In genomic region chr2:189698020-189698887, GRCh38 we compare ENCODE assay signal across 8 cellular contexts. TPM values are rescaled to one million over a fixed set of nuclear protein-coding genes. Genes with fewer than 3 reads are reported as not detected.
DNase-seq lines count a peak whose midpoint lies in the region; ATAC-seq, FAIRE-seq and TF ChIP-seq lines count a peak whose summit lies in the region.

No MANE protein-coding gene starts in this region.

- peaks cover 5% of the 10 kb centered on the region for H3K4me1 Mint-ChIP-seq in stimulated activated memory B cell treated with anti-CD40 and anti-IgM and Interleukin-4, amounts not matched to agents 10 μg/mL and 1 μg/mL and 100 μg/mL, for 72 hours

- H3K79me2 ChIP-seq in PC-3 (ENCODE audit: low read length), result no peaks in the 10 kb centered on the region
- H3K79me2 ChIP-seq in K562 (ENCODE audit: control insufficient read depth, insufficient read depth, low read length), result no peaks in the 10 kb centered on the region

- intact Hi-C loops in PC-3 (cut with micrococcal nuclease), result loop anchor here (1.0 kb wide), 2 partner anchors 24 to 37 kb away; partner anchors contain the start of genes ANKAR and ASNSD1
- intact Hi-C loops in K562 (cut with micrococcal nuclease), result loop anchor here (1.0 kb wide), 1 partner anchor 37 kb away; the partner anchor contains the start of gene ASNSD1

- CTCF ChIA-PET in PC-3 (lab: Charles Lee), result interaction anchor here (1.0 kb wide), 1 partner anchor 38 kb away, joined by 5 read pairs; no protein-coding TSS in a partner anchor
- CTCF ChIA-PET in K562 (lab: Yijun Ruan, JAX; ENCODE audit: low intra/inter-chr PET ratio), result interaction anchor here (0.6 to 4.4 kb wide), 3 partner anchors 38 to 1239 kb away, joined by 3 to 38 read pairs (median 3); partner anchors contain the start of gene ASNSD1

- peak overlapping the region; percentile 47; the same call in 1 of the 2 replicates for H2AFZ ChIP-seq in PC-3 (ENCODE audit: low read length)
- H2AFZ ChIP-seq in K562 (ENCODE audit: low read depth, low read length), result peak overlapping the region; percentile 72

- no peak; the same call in 1 of the 2 replicates for TF ChIP-seq EP300 in K562 (IDR thresholded peaks at IDR 0.05; ENCODE audit: low read length)

- no peaks in the 10 kb centered on the region for H3K9me3 Mint-ChIP-seq in stimulated activated memory B cell treated with anti-CD40 and anti-IgM and Interleukin-4, amounts not matched to agents 10 μg/mL and 1 μg/mL and 100 μg/mL, for 72 hours

- no peak overlapping the region for H3K4me3 ChIP-seq in PC-3 (ENCODE audit: low read length)
- H3K4me3 ChIP-seq in K562, result no peak overlapping the region
- peak overlapping the region; percentile 50 for H3K4me3 ChIP-seq in iPS-18a (ENCODE audit: low read length)

- WGBS in K562 (ENCODE audit: insufficient coverage, low coverage, missing lambda C conversion rate), result 25% methylated on average over 6 of the region's 6 CpGs

- no peaks in the 10 kb centered on the region for H3F3A ChIP-seq in PC-3 (ENCODE audit: low read length, unreplicated experiment)

- H3K4me1 ChIP-seq in PC-3 (ENCODE audit: insufficient read depth, low read length) (no peaks in the 10 kb centered on the region), K562 (replicated peaks in 1 of 2; ENCODE audit: control insufficient read depth in 2 of 2, insufficient read depth in 2 of 2, low read length in 2 of 2) (no peaks in the 10 kb centered on the region; a peak in 3 of 5 replicates), iPS-18a (ENCODE audit: control insufficient read depth, low read depth, low read length) (no peaks in the 10 kb centered on the region)

- DNase-seq in activated naive CD4-positive, alpha-beta T cell treated with Interleukin-2 at 50 U/mL for 16 hours, result peak; percentile 22
- DNase-seq in activated naive CD4-positive, alpha-beta T cell (lab: John Stamatoyannopoulos, UW), result no peak
- peak; percentile 68 for DNase-seq in PC-3
- peak; percentile 30 to 50 (median 34) for DNase-seq in K562 (ENCODE audit: extremely low read depth in 1 of 4, low spot score in 3 of 4)

- H3K27me3 ChIP-seq in PC-3 (ENCODE audit: low read length) (no peaks in the 10 kb centered on the region), K562 (ENCODE audit: control insufficient read depth in 2 of 2, insufficient read depth in 2 of 2, low read length in 2 of 2) (no peaks in the 10 kb centered on the region), iPS-18a (ENCODE audit: control insufficient read depth, insufficient read depth, low read length) (no peaks in the 10 kb centered on the region)

- ATAC-seq in HG02885 (IDR thresholded peaks at IDR 0.05; ENCODE audit: poor library complexity, unreplicated experiment), result peak; percentile 57
- peak; percentile 57; the same call in 1 of the 2 replicates for ATAC-seq in PC-3
- ATAC-seq in K562, result peak; percentile 95
- ATAC-seq in stimulated activated memory B cell treated with anti-CD40 and anti-IgM and Interleukin-4, amounts not matched to agents 10 μg/mL and 1 μg/mL and 100 μg/mL, for 72 hours, result no peak
- no peak for ATAC-seq in HG03280 (IDR thresholded peaks at IDR 0.05; ENCODE audit: unreplicated experiment)

- H4K20me1 ChIP-seq in PC-3 (ENCODE audit: low read length) (no peaks in the 10 kb centered on the region), K562 (replicated peaks; ENCODE audit: control insufficient read depth, insufficient read depth, low read length) (no peaks in the 10 kb centered on the region)

- no peak overlapping the region for H3K27ac Mint-ChIP-seq in stimulated activated memory B cell treated with anti-CD40 and anti-IgM and Interleukin-4, amounts not matched to agents 10 μg/mL and 1 μg/mL and 100 μg/mL, for 72 hours

- H3K36me3 ChIP-seq in PC-3 (ENCODE audit: low read depth, low read length) (no peaks in the 10 kb centered on the region), K562 (ENCODE audit: control insufficient read depth, insufficient read depth, low read length) (no peaks in the 10 kb centered on the region), iPS-18a (ENCODE audit: control insufficient read depth, low read depth, low read length) (no peaks in the 10 kb centered on the region)

- in situ Hi-C loops in K562 (cut with MboI), result no loop called here

- peak overlapping the region; percentile 15; the same call in 1 of the 2 replicates for H3K4me2 ChIP-seq in PC-3 (ENCODE audit: low read length)
- peak overlapping the region; percentile 33; the same call in 1 of the 2 replicates for H3K4me2 ChIP-seq in K562 (ENCODE audit: insufficient read depth, low read length)

- H3K9ac ChIP-seq in PC-3 (ENCODE audit: low read length), result no peak overlapping the region
- peak overlapping the region; percentile 7 to 45; a peak in 2 of 4 replicates for H3K9ac ChIP-seq in K562 (ENCODE audit: insufficient read depth in 1 of 2, low read depth in 2 of 2, low read length in 2 of 2)
- H3K9ac ChIP-seq in iPS-18a (ENCODE audit: low read length), result no peak overlapping the region

- POLR2A ChIA-PET in PC-3 (lab: Charles Lee; ENCODE audit: unreplicated experiment), result no interaction called here
- POLR2A ChIA-PET in K562 (lab: Yijun Ruan, JAX), result interaction anchor here (1.1 kb wide), 1 partner anchor 64 kb away, joined by 5 read pairs; the partner anchor contains the start of gene OSGEPL1

- no peaks in the 10 kb centered on the region for H3K9me2 ChIP-seq in PC-3 (replicated peaks; ENCODE audit: low read length)

- TF ChIP-seq POLR2A in K562 (conservative IDR thresholded peaks at IDR 0.05), result no peak

- H3K4me3 Mint-ChIP-seq in stimulated activated memory B cell treated with anti-CD40 and anti-IgM and Interleukin-4, amounts not matched to agents 10 μg/mL and 1 μg/mL and 100 μg/mL, for 72 hours, result peak overlapping the region; percentile 24

- H3K9me1 ChIP-seq in K562 (ENCODE audit: control insufficient read depth, insufficient read depth, low read length), result no peaks in the 10 kb centered on the region

- peaks cover 4% of the 10 kb centered on the region for H3K36me3 Mint-ChIP-seq in stimulated activated memory B cell treated with anti-CD40 and anti-IgM and Interleukin-4, amounts not matched to agents 10 μg/mL and 1 μg/mL and 100 μg/mL, for 72 hours

- H3K27ac ChIP-seq in PC-3 (ENCODE audit: low read length) (no peak overlapping the region), K562 (ENCODE audit: extremely low read depth, low read depth, low read length) (peak overlapping the region; percentile 39; the same call in 2 of the 3 replicates), iPS-18a (ENCODE audit: low read length) (no peak overlapping the region)

- peak; percentile 65 for FAIRE-seq in K562 (lab: Jason Lieb, UNC)

- BruUV-seq in PC-3 (replicated peaks; lab: Mats Ljungman, UMichigan) (no TSS peak), K562 (replicated peaks; lab: Mats Ljungman, UMichigan) (no TSS peak)

- peak; percentile 56 for TF ChIP-seq CTCF in PC-3 (conservative IDR thresholded peaks at IDR 0.05; ENCODE audit: low read depth, low read length)
- TF ChIP-seq CTCF in K562 (IDR thresholded peaks at IDR 0.05 in 2 of 3, conservative IDR thresholded peaks at IDR 0.05 in 1 of 3; ENCODE audit: insufficient read depth in 2 of 3, low read depth in 1 of 3, low read length in 3 of 3), result peak in 2 of 3 experiments; percentile 42 to 62; a peak in 3 of 6 replicates

- no peaks in the 10 kb centered on the region for H3K27me3 Mint-ChIP-seq in stimulated activated memory B cell treated with anti-CD40 and anti-IgM and Interleukin-4, amounts not matched to agents 10 μg/mL and 1 μg/mL and 100 μg/mL, for 72 hours

- TF ChIP-seq RAD21 in K562 (CRISPR knock-in tag; conservative IDR thresholded peaks at IDR 0.05 in 1 of 2, IDR thresholded peaks at IDR 0.05 in 1 of 2), result no peak

- H3K9me3 ChIP-seq in PC-3 (ENCODE audit: low read length) (no peaks in the 10 kb centered on the region), K562 (replicated peaks; ENCODE audit: control insufficient read depth, insufficient read depth, low read depth, low read length) (no peaks in the 10 kb centered on the region), iPS-18a (ENCODE audit: control insufficient read depth, low read depth, low read length) (no peaks in the 10 kb centered on the region)

RNA-seq across cellular contexts. Expression of gene ANKAR, which starts 23.8 kb away (rescaled TPM):
- 3.5 and 6.6 TPM in 2 replicates for total RNA-seq in PC-3 (2014; rRNA removed)
- total RNA-seq in K562 (2011; cell fraction: chromatin; rRNA removed; ENCODE audit: low replicate concordance), result 1.1 and 1.5 TPM in 2 replicates
- 0.33 and 0.39 TPM in 2 replicates for total RNA-seq in K562 (2011; cell fraction: nucleolus; rRNA removed)
- 1.2 and 1.8 TPM in 2 replicates for total RNA-seq in K562 (2011; cell fraction: nucleoplasm; rRNA removed)
- 0.14 and 0.29 TPM in 2 replicates for total RNA-seq in K562 (2014; rRNA removed)
- 0.44 and 0.73 TPM in 2 replicates for total RNA-seq in K562 (2014; rRNA removed; fragmentation: Illumina TruSeq; extraction: Trizol)
- 0.51 and 0.68 TPM in 2 replicates for total RNA-seq in K562 (2015; rRNA removed; fragmentation: Illumina TruSeq; extraction: Trizol)
- total RNA-seq in K562 (2021), result 0.49 and 0.74 TPM in 2 replicates
- 0.47 and 0.52 TPM in 2 replicates for polyA plus RNA-seq in K562 (2011; rRNA removed)
- polyA plus RNA-seq in K562 (2011; cell fraction: cytosol; rRNA removed), result 0.06 and 0.07 TPM in 2 replicates
- 0.41 and 0.59 TPM in 2 replicates for polyA plus RNA-seq in K562 (2011; cell fraction: nucleus; rRNA removed)
- 0.22 and 0.58 TPM in 2 replicates for polyA plus RNA-seq in K562 (2012)
- polyA plus RNA-seq in K562 (2014; fragmentation: Illumina TruSeq; extraction: Trizol), result 0.21 and 0.60 TPM in 2 replicates
- under 1 TPM; 0.27 to 0.39 TPM for polyA plus RNA-seq in K562 (2014; fragmentation: Nextera tagmentation; extraction: Ambion mirVana)
- polyA plus RNA-seq in K562 (2014; rRNA removed), result 0.04 and 0.23 TPM in 2 replicates
- polyA minus RNA-seq in K562 (2011; rRNA and poly(A)+ RNA removed), result 1.2 and 1.6 TPM in 2 replicates
- polyA minus RNA-seq in K562 (2011; cell fraction: cytosol; rRNA and poly(A)+ RNA removed), result 0.57 TPM in 1 of 2 replicates, not detected in the other
- polyA minus RNA-seq in K562 (2011; cell fraction: nucleus; rRNA and poly(A)+ RNA removed), result 0.54 and 1.6 TPM in 2 replicates

RNA-seq across cellular contexts. Expression of gene ASNSD1, which starts 37.0 kb away (rescaled TPM):
- 33.7 and 48.3 TPM in 2 replicates for total RNA-seq in PC-3 (2014; rRNA removed)
- total RNA-seq in K562 (2011; cell fraction: chromatin; rRNA removed; ENCODE audit: low replicate concordance), result 9.2 and 28.4 TPM in 2 replicates
- total RNA-seq in K562 (2011; cell fraction: nucleolus; rRNA removed), result 6.0 and 7.0 TPM in 2 replicates
- total RNA-seq in K562 (2011; cell fraction: nucleoplasm; rRNA removed), result 10.2 and 10.3 TPM in 2 replicates
- 25.1 and 26.9 TPM in 2 replicates for total RNA-seq in K562 (2014; rRNA removed)
- 41.2 and 47.2 TPM in 2 replicates for total RNA-seq in K562 (2014; rRNA removed; fragmentation: Illumina TruSeq; extraction: Trizol)
- 40.1 and 40.5 TPM in 2 replicates for total RNA-seq in K562 (2015; rRNA removed; fragmentation: Illumina TruSeq; extraction: Trizol)
- total RNA-seq in K562 (2021), result 23.9 and 27.0 TPM in 2 replicates
- 19.1 and 31.7 TPM in 2 replicates for polyA plus RNA-seq in K562 (2011; rRNA removed)
- polyA plus RNA-seq in K562 (2011; cell fraction: cytosol; rRNA removed), result 3.4 and 9.2 TPM in 2 replicates
- 5.1 and 7.2 TPM in 2 replicates for polyA plus RNA-seq in K562 (2011; cell fraction: nucleus; rRNA removed)
- 17.7 and 21.5 TPM in 2 replicates for polyA plus RNA-seq in K562 (2012)
- 33.6 and 46.5 TPM in 2 replicates for polyA plus RNA-seq in K562 (2014; fragmentation: Illumina TruSeq; extraction: Trizol)
- polyA plus RNA-seq in K562 (2014; fragmentation: Nextera tagmentation; extraction: Ambion mirVana), result 10 to 100 TPM; 38.3 to 56.4 TPM
- polyA plus RNA-seq in K562 (2014; rRNA removed), result 28.4 and 30.3 TPM in 2 replicates
- polyA minus RNA-seq in K562 (2011; rRNA and poly(A)+ RNA removed), result 40.6 and 40.8 TPM in 2 replicates
- 32.7 and 48.7 TPM in 2 replicates for polyA minus RNA-seq in K562 (2011; cell fraction: cytosol; rRNA and poly(A)+ RNA removed)
- polyA minus RNA-seq in K562 (2011; cell fraction: nucleus; rRNA and poly(A)+ RNA removed), result 7.0 and 13.2 TPM in 2 replicates

Comparison
In these comparisons a context has a peak if more than half of its experiments do, and no peak if none do; other contexts are left out.
1. DNase-seq: peak in activated naive CD4-positive, alpha-beta T cell treated with Interleukin-2 at 50 U/mL for 16 hours (single experiment), PC-3 (single experiment) and K562 (4 of 4); none in activated naive CD4-positive, alpha-beta T cell (0 of 4).
2. ATAC-seq: peak in HG02885 (single experiment), PC-3 (single experiment) and K562 (single experiment); none in stimulated activated memory B cell treated with anti-CD40 and anti-IgM and Interleukin-4, amounts not matched to agents 10 μg/mL and 1 μg/mL and 100 μg/mL, for 72 hours (single experiment) and HG03280 (single experiment).
3. H3K9ac ChIP-seq: peak in K562 (2 of 2); none in PC-3 (single experiment) and iPS-18a (single experiment).